ENCODE assay signal across 13 cellular contexts in genomic region chr7:36265720-36266119, GRCh38.
DNase-seq lines count a peak whose midpoint lies in the region; ATAC-seq, FAIRE-seq and TF ChIP-seq lines count a peak whose summit lies in the region.
"Had no signal": no experiment of that assay in that cellular context is flagged by ENCODE, and none has a peak within 500 bp of the region (broad histone marks: within the 10 kb centered on the region; RNA-seq: fewer than 3 reads in every experiment).

No MANE protein-coding gene starts in this region.

- H3K4me3 ChIP-seq in CD4-positive, alpha-beta memory T cell (ENCODE audit: low read length in 2 of 2), result no peak overlapping the region
- H3K4me3 ChIP-seq in keratinocyte (ENCODE audit: control insufficient read depth in 2 of 3, extremely low read depth in 1 of 3, insufficient read depth in 2 of 3, low read depth in 1 of 3, low read length in 3 of 3) (no peak overlapping the region), sigmoid colon (no peak overlapping the region)
- H3K4me3 ChIP-seq: adrenal gland, skin epidermis had no signal

- TF ChIP-seq CTCF in keratinocyte (optimal IDR thresholded peaks at IDR 0.05 in 1 of 3, IDR thresholded peaks at IDR 0.05 in 1 of 3, conservative IDR thresholded peaks at IDR 0.05 in 1 of 3; ENCODE audit: extremely low read depth in 1 of 3, insufficient read depth in 2 of 3, low read length in 3 of 3), result no peak
- no peak for TF ChIP-seq CTCF in sigmoid colon (IDR thresholded peaks at IDR 0.05)

- TF ChIP-seq POLR2A in sigmoid colon (IDR thresholded peaks at IDR 0.05), result no peak

- peak overlapping the region in 2 of 8 donors; percentile 2 to 23 for H3K4me3 Mint-ChIP-seq in CD4-positive, alpha-beta memory T cell
- H3K4me3 Mint-ChIP-seq: CD8-positive, alpha-beta T cell had no signal

- POLR2A ChIA-PET in CD4-positive, alpha-beta memory T cell (lab: Charles Lee; ENCODE audit: partially characterized antibody), result interaction anchor here (4.1 kb wide), 1 partner anchor 20 kb away, joined by 20 read pairs; no protein-coding TSS in a partner anchor

- H3K27ac ChIP-seq in CD4-positive, alpha-beta memory T cell (ENCODE audit: low read depth, low read length), result no peak overlapping the region
- H3K27ac ChIP-seq in keratinocyte (ENCODE audit: control insufficient read depth, insufficient read depth, low read length) (no peak overlapping the region), sigmoid colon (peak overlapping the region; percentile 58 to 86 (median 71))

- peaks cover 17 to 37% (median 24%) of the 10 kb centered on the region in 4 donors for H3K4me1 Mint-ChIP-seq in CD4-positive, alpha-beta memory T cell

- ATAC-seq in activated CD4-positive, CD25-positive, alpha-beta regulatory T cell treated with anti-CD3 and anti-CD28 coated beads, Interleukin-2, amount 50 U/mL, for 24 hours, result no peak
- ATAC-seq in GM18858 (IDR thresholded peaks at IDR 0.05; ENCODE audit: unreplicated experiment) (no peak), GM21528 (IDR thresholded peaks at IDR 0.05; ENCODE audit: low FRiP score, unreplicated experiment) (no peak), GM19395 (IDR thresholded peaks at IDR 0.05; ENCODE audit: unreplicated experiment) (no peak)
- ATAC-seq: CD8-positive, alpha-beta T cell had no signal

- H3K4me2 ChIP-seq in keratinocyte (ENCODE audit: control insufficient read depth, extremely low read depth, insufficient read depth, low read depth, low read length), result peak overlapping the region; percentile 35

- TF ChIP-seq EP300 in sigmoid colon (IDR thresholded peaks at IDR 0.05), result no peak

- no peaks in the 10 kb centered on the region for H3K36me3 Mint-ChIP-seq in CD4-positive, alpha-beta memory T cell
- H3K36me3 Mint-ChIP-seq: CD8-positive, alpha-beta T cell had no signal

- no peaks in the 10 kb centered on the region for H3K36me3 ChIP-seq in CD4-positive, alpha-beta memory T cell (ENCODE audit: insufficient read depth, low read length)
- H3K36me3 ChIP-seq in keratinocyte (ENCODE audit: control insufficient read depth in 2 of 2, extremely low read depth in 1 of 2, insufficient read depth in 2 of 2, low read length in 2 of 2) (no peaks in the 10 kb centered on the region), sigmoid colon (no peaks in the 10 kb centered on the region)
- H3K36me3 ChIP-seq: adrenal gland had no signal

- peak; percentile 17 for FAIRE-seq in keratinocyte (lab: Jason Lieb, UNC)

- H3K79me2 ChIP-seq in keratinocyte (ENCODE audit: control insufficient read depth, insufficient read depth, low read length), result no peaks in the 10 kb centered on the region

- dilution Hi-C loops in keratinocyte (cut with MboI; ENCODE audit: extremely low pct_ligation_motif_present, low sequenced_read_pairs), result no loop called here

- H3K27me3 ChIP-seq in CD4-positive, alpha-beta memory T cell (ENCODE audit: insufficient read depth, low read length), result no peaks in the 10 kb centered on the region
- H3K27me3 ChIP-seq in keratinocyte (ENCODE audit: control insufficient read depth, extremely low read depth, insufficient read depth, low read length), result no peaks in the 10 kb centered on the region
- H3K27me3 ChIP-seq in sigmoid colon, result no peaks in the 10 kb centered on the region
- H3K27me3 ChIP-seq: adrenal gland had no signal

- intact Hi-C loops in CD4-positive, alpha-beta memory T cell (cut with micrococcal nuclease), result no loop called here
- intact Hi-C loops in sigmoid colon (cut with DNase I), result loop anchor here (1.0 kb wide), 1 partner anchor 13 kb away; no protein-coding TSS in a partner anchor

- no peaks in the 10 kb centered on the region for H4K20me1 ChIP-seq in keratinocyte (ENCODE audit: control insufficient read depth, extremely low read depth, insufficient read depth, low read length)

- WGBS in sigmoid colon, 2 donors, result 84 to 88% methylated on average over 5 of the region's 5 CpGs

- peak overlapping the region; percentile 30 for H2AFZ ChIP-seq in keratinocyte (ENCODE audit: control insufficient read depth, low read length)

- no peak overlapping the region for H3K9ac ChIP-seq in keratinocyte (ENCODE audit: control insufficient read depth, extremely low read depth, insufficient read depth, low read length)

- CTCF ChIA-PET in CD4-positive, alpha-beta memory T cell (lab: Charles Lee; ENCODE audit: partially characterized antibody), result no interaction called here

- H3K9me3 ChIP-seq in CD4-positive, alpha-beta memory T cell (ENCODE audit: control insufficient read depth in 1 of 2, low read length in 2 of 2), result no peaks in the 10 kb centered on the region
- H3K9me3 ChIP-seq in keratinocyte (ENCODE audit: control insufficient read depth, low read depth, low read length) (no peaks in the 10 kb centered on the region), sigmoid colon (no peaks in the 10 kb centered on the region)
- H3K9me3 ChIP-seq: adrenal gland had no signal

- peak overlapping the region in 5 of 7 donors; percentile 38 to 80 (median 60) for H3K27ac Mint-ChIP-seq in CD4-positive, alpha-beta memory T cell
- H3K27ac Mint-ChIP-seq: CD8-positive, alpha-beta T cell had no signal

- no peak for DNase-seq in CD4-positive, alpha-beta memory T cell
- DNase-seq in SKM-1 (lab: John Stamatoyannopoulos, UW; ENCODE audit: unreplicated experiment), result peak; percentile 34
- DNase-seq in keratinocyte (ENCODE audit: low read depth, low spot score), result no peak
- peak; percentile 68 for DNase-seq in sigmoid colon
- DNase-seq: activated CD8-positive, alpha-beta memory T cell treated with anti-CD3 and anti-CD28 coated beads, Interleukin-2, amount 50 U/mL, for 48 hours; CD8-positive, alpha-beta T cell; effector memory CD4-positive, alpha-beta T cell had no signal

- H3K27me3 Mint-ChIP-seq in CD4-positive, alpha-beta memory T cell, result no peaks in the 10 kb centered on the region

- H3K9me3 Mint-ChIP-seq in CD4-positive, alpha-beta memory T cell, result no peaks in the 10 kb centered on the region
- H3K9me3 Mint-ChIP-seq: CD8-positive, alpha-beta T cell had no signal

- H3K9me1 ChIP-seq in keratinocyte (ENCODE audit: control insufficient read depth, extremely low read depth, insufficient read depth, low read length), result no peaks in the 10 kb centered on the region

- H3K4me1 ChIP-seq in CD4-positive, alpha-beta memory T cell (ENCODE audit: insufficient read depth, low read length), result peaks cover 14% of the 10 kb centered on the region
- peaks cover 5% of the 10 kb centered on the region for H3K4me1 ChIP-seq in keratinocyte (ENCODE audit: control insufficient read depth, extremely low read depth, insufficient read depth, low read length)
- H3K4me1 ChIP-seq in sigmoid colon, result peaks cover 0 to 73% (median 72%) of the 10 kb centered on the region in 4 donors

Comparison
In these comparisons a context has a peak if more than half of its experiments do, and no peak if none do; other contexts are left out.
1. DNase-seq: peak in SKM-1 (single experiment) and sigmoid colon (single experiment); none in CD4-positive, alpha-beta memory T cell (0 of 5) and keratinocyte (single experiment).
2. H3K27ac ChIP-seq: peak in sigmoid colon (4 of 4); none in CD4-positive, alpha-beta memory T cell (single experiment) and keratinocyte (single experiment).